ENCODE assay signal across 26 cellular contexts in the genomic region with DNA sequence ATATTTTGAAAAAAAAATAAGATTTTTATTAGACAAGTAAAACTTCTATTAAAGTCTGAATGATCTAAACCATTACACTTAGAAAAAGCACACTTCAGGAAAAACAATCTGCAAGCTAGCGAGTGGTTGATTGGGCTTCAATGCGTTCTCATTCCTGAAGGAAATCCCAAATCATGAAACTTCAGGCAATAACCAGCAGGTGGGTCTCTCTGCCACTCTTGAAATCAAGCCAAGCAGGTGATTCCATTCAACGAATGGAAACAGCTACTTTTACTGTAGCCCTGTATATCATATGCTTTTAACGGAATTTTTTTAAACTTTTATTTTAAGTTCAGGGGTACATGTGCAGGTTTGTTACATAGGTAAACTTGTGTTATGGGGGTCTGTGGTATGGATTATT.
A peak's percentile ranks its signal among the peaks of the same experiment; 100 is the strongest.
DNase-seq lines count a peak whose midpoint lies in the region; ATAC-seq and TF ChIP-seq lines count a peak whose summit lies in the region.
"Had no signal": no experiment of that assay in that cellular context is flagged by ENCODE, and none has a peak within 500 bp of the region (broad histone marks: within the 10 kb centered on the region; RNA-seq: fewer than 3 reads in every experiment).

No MANE protein-coding gene starts in this region.

- H3K36me3 ChIP-seq in psoas muscle (ENCODE audit: insufficient read depth in 1 of 2, low read depth in 1 of 2), result no peaks in the 10 kb centered on the region
- H3K36me3 ChIP-seq: adrenal gland; BLaER1 treated with 17β-estradiol and CSF1 and Interleukin-3, amounts not matched to agents 10 nM and 100 nM; gastroesophageal sphincter; left ventricle myocardium inferior; tibial nerve had no signal

- H3K4me3 ChIP-seq in psoas muscle (no peak overlapping the region), foreskin fibroblast (ENCODE audit: low read depth in 1 of 2, low read length in 2 of 2) (no peak overlapping the region)
- H3K4me3 ChIP-seq: adrenal gland; BLaER1 treated with 17β-estradiol and CSF1 and Interleukin-3, amounts not matched to agents 10 nM and 100 nM; body of pancreas; gastroesophageal sphincter; left ventricle myocardium inferior; tibial nerve had no signal

- H3K9me3 Mint-ChIP-seq in type B pancreatic cell, result no peaks in the 10 kb centered on the region
- H3K9me3 Mint-ChIP-seq: activated T-cell treated with anti-CD3 and anti-CD28 coated beads, Interleukin-2, amount 50 U/mL, for 72 hours had no signal

- intact Hi-C loops in psoas muscle (cut with DNase I), result no loop called here

- H3K9me3 ChIP-seq in psoas muscle, result no peaks in the 10 kb centered on the region
- H3K9me3 ChIP-seq: adrenal gland; BLaER1 treated with 17β-estradiol and CSF1 and Interleukin-3, amounts not matched to agents 10 nM and 100 nM; body of pancreas; Caco-2; gastroesophageal sphincter; left ventricle myocardium inferior; tibial nerve had no signal

- H3K27me3 ChIP-seq in psoas muscle (ENCODE audit: insufficient read depth in 3 of 3, low read length in 2 of 3), result no peaks in the 10 kb centered on the region
- H3K27me3 ChIP-seq: adrenal gland; BLaER1 treated with 17β-estradiol and CSF1 and Interleukin-3, amounts not matched to agents 10 nM and 100 nM; body of pancreas; gastroesophageal sphincter; tibial nerve had no signal

- TF ChIP-seq CTCF in type B pancreatic cell (conservative IDR thresholded peaks at IDR 0.05) (peak; percentile 33), psoas muscle (IDR thresholded peaks at IDR 0.05) (no peak), foreskin fibroblast (IDR thresholded peaks at IDR 0.05; ENCODE audit: low read depth, low read length) (no peak)

- H3K27me3 Mint-ChIP-seq in type B pancreatic cell, result no peaks in the 10 kb centered on the region
- H3K27me3 Mint-ChIP-seq: activated CD8-positive, alpha-beta memory T cell treated with anti-CD3 and anti-CD28 coated beads, Interleukin-2, amount 10 ng/mL, durations not matched to agents 7 days and 5 days had no signal

- H3K36me3 Mint-ChIP-seq in type B pancreatic cell, result no peaks in the 10 kb centered on the region
- H3K36me3 Mint-ChIP-seq: activated CD8-positive, alpha-beta memory T cell treated with anti-CD3 and anti-CD28 coated beads, Interleukin-2, amount 10 ng/mL, durations not matched to agents 7 days and 5 days had no signal

- H3K27ac ChIP-seq in psoas muscle (no peak overlapping the region), substantia nigra (ENCODE audit: low read depth, low read length, poor library complexity, severe bottlenecking) (no peak overlapping the region)
- H3K27ac ChIP-seq: adrenal gland; BLaER1 treated with 17β-estradiol and CSF1 and Interleukin-3, amounts not matched to agents 10 nM and 100 nM; body of pancreas; gastroesophageal sphincter; HL-60; left ventricle myocardium inferior; tibial nerve had no signal

- no peaks in the 10 kb centered on the region for H3K4me1 Mint-ChIP-seq in type B pancreatic cell (ENCODE audit: unreplicated experiment)
- H3K4me1 Mint-ChIP-seq: activated CD8-positive, alpha-beta memory T cell treated with anti-CD3 and anti-CD28 coated beads, Interleukin-2, amount 10 ng/mL, durations not matched to agents 7 days and 5 days had no signal

- WGBS in psoas muscle, 3 donors, result 54 to 64% (median 61%) methylated on average over 4 of the region's 4 CpGs

- no peak for ATAC-seq in psoas muscle
- ATAC-seq: activated CD8-positive, alpha-beta memory T cell treated with anti-CD3 and anti-CD28 coated beads, Interleukin-2, amount 10 ng/mL, durations not matched to agents 7 days and 5 days; activated T-cell treated with anti-CD3 and anti-CD28 coated beads, Interleukin-2, amount 50 U/mL, for 72 hours; body of pancreas; gastroesophageal sphincter had no signal

- H3K4me3 Mint-ChIP-seq in type B pancreatic cell, result no peak overlapping the region
- H3K4me3 Mint-ChIP-seq: activated CD8-positive, alpha-beta memory T cell treated with anti-CD3 and anti-CD28 coated beads, Interleukin-2, amount 10 ng/mL, durations not matched to agents 7 days and 5 days; activated T-cell treated with anti-CD3 and anti-CD28 coated beads, Interleukin-2, amount 50 U/mL, for 72 hours had no signal

- DNase-seq in NCI-H748 (lab: John Stamatoyannopoulos, UW; ENCODE audit: unreplicated experiment) (peak; percentile 39), NCI-H748 treated with DMSO at 0.1 percent for 48 hours (lab: John Stamatoyannopoulos, UW) (no peak), NCI-H2227 (lab: John Stamatoyannopoulos, UW; ENCODE audit: unreplicated experiment) (peak; percentile 42), iPS-NIHi11 (ENCODE audit: low spot score) (peak; percentile 41), type B pancreatic cell (ENCODE audit: extremely low spot score, unreplicated experiment) (no peak), psoas muscle (no peak), foreskin fibroblast (no peak), substantia nigra (lab: John Stamatoyannopoulos, UW) (no peak)
- DNase-seq: activated CD4-positive, CD25-positive, alpha-beta regulatory T cell; activated CD8-positive, alpha-beta memory T cell treated with anti-CD3 and anti-CD28 coated beads, Interleukin-2, amount 10 ng/mL, durations not matched to agents 7 days and 5 days; activated naive CD4-positive, alpha-beta T cell treated with Interleukin-2 at 50 U/mL for 16 hours; activated T-cell treated with anti-CD3 and anti-CD28 coated beads, Interleukin-2, amount 50 U/mL, for 72 hours; adrenal gland; body of pancreas; Caco-2; dermis blood vessel endothelial cell; hippocampal formation; left ventricle myocardium inferior; MV-4-11; NCI-H1694 treated with DMSO at 0.1 percent for 48 hours; Right ventricle myocardium superior; stimulated activated CD4-positive, alpha-beta T cell treated with anti-CD3 and anti-CD28 coated beads, Interleukin-2, amount 100 ng/mL, for 24 hours had no signal

- no peaks in the 10 kb centered on the region for H3K4me1 ChIP-seq in psoas muscle
- H3K4me1 ChIP-seq: adrenal gland; BLaER1 treated with 17β-estradiol and CSF1 and Interleukin-3, amounts not matched to agents 10 nM and 100 nM; body of pancreas; Caco-2; gastroesophageal sphincter; left ventricle myocardium inferior had no signal

- H3K27ac Mint-ChIP-seq in type B pancreatic cell, result no peak overlapping the region
- H3K27ac Mint-ChIP-seq: activated CD8-positive, alpha-beta memory T cell treated with anti-CD3 and anti-CD28 coated beads, Interleukin-2, amount 10 ng/mL, durations not matched to agents 7 days and 5 days; activated T-cell treated with anti-CD3 and anti-CD28 coated beads, Interleukin-2, amount 50 U/mL, for 72 hours had no signal

Comparison
In these comparisons a context has a peak if more than half of its experiments do, and no peak if none do; other contexts are left out.
1. DNase-seq: peak in NCI-H748 (single experiment), NCI-H2227 (single experiment) and iPS-NIHi11 (single experiment); none in NCI-H748 treated with DMSO at 0.1 percent for 48 hours (single experiment), type B pancreatic cell (single experiment), psoas muscle (0 of 2), foreskin fibroblast (0 of 2) and substantia nigra (0 of 49).